In genomic region chr19:50333737-50334617, GRCh38 we compare ENCODE assay signal across 8 cellular contexts. TPM values are rescaled to one million over a fixed set of nuclear protein-coding genes. Genes with fewer than 3 reads are reported as not detected.
DNase-seq lines count a peak whose midpoint lies in the region; ATAC-seq and TF ChIP-seq lines count a peak whose summit lies in the region.

No MANE protein-coding gene starts in this region.

- H3K4me3 Mint-ChIP-seq in activated T-helper 1 cell treated with anti-CD3 and anti-CD28 coated beads, Interleukin-12 subunit alpha, Interleukin-12 subunit beta, Interleukin-2, Interleukin-4 antibody, amounts not matched to agents 30 ng/mL and 10 ng/mL and 1 ng/mL, durations not matched to agents 14 hours and 24 hours and 36 hours: peak overlapping the region; percentile 82

- peaks cover 60% of the 10 kb centered on the region for H3K4me1 Mint-ChIP-seq in activated T-helper 1 cell treated with anti-CD3 and anti-CD28 coated beads, Interleukin-12 subunit alpha, Interleukin-12 subunit beta, Interleukin-2, Interleukin-4 antibody, amounts not matched to agents 30 ng/mL and 10 ng/mL and 1 ng/mL, durations not matched to agents 14 hours and 24 hours and 36 hours (ENCODE audit: low read depth)

- H3K27me3 ChIP-seq in thymus (ENCODE audit: control insufficient read depth, insufficient read depth): peaks cover 15% of the 10 kb centered on the region

- TF ChIP-seq CTCF in foreskin fibroblast (IDR thresholded peaks at IDR 0.05; ENCODE audit: low read depth, low read length): no peak

- DNase-seq in NCI-H82 (lab: John Stamatoyannopoulos, UW): peak; percentile 83
- DNase-seq in NCI-H82 treated with DMSO at 0.1 percent for 48 hours (lab: John Stamatoyannopoulos, UW; ENCODE audit: unreplicated experiment): no peak
- DNase-seq in NOMO-1 (lab: John Stamatoyannopoulos, UW; ENCODE audit: unreplicated experiment in 2 of 2): peak; percentile 83 to 84
- peak; percentile 85 for DNase-seq in activated T-helper 1 cell treated with anti-CD3 and anti-CD28 coated beads, Interleukin-12 subunit alpha, Interleukin-12 subunit beta, Interleukin-2, Interleukin-4 antibody, amounts not matched to agents 30 ng/mL and 10 ng/mL and 1 ng/mL, durations not matched to agents 14 hours and 24 hours and 36 hours (ENCODE audit: low spot score)
- peak; percentile 41 to 79 for DNase-seq in foreskin fibroblast
- DNase-seq in occipital lobe (lab: John Stamatoyannopoulos, UW): peak; percentile 84

- H3K9me3 Mint-ChIP-seq in activated T-helper 1 cell treated with anti-CD3 and anti-CD28 coated beads, Interleukin-12 subunit alpha, Interleukin-12 subunit beta, Interleukin-2, Interleukin-4 antibody, amounts not matched to agents 30 ng/mL and 10 ng/mL and 1 ng/mL, durations not matched to agents 14 hours and 24 hours and 36 hours: peaks cover 4% of the 10 kb centered on the region

- 15% methylated on average over 54 of the region's 54 CpGs for WGBS in thymus

- peaks cover 17% of the 10 kb centered on the region for H3K9me3 ChIP-seq in thymus (ENCODE audit: control insufficient read depth)

- peak overlapping the region; percentile 34 to 43 for H3K4me3 ChIP-seq in foreskin fibroblast (ENCODE audit: low read depth in 1 of 2, low read length in 2 of 2)
- H3K4me3 ChIP-seq in thymus (ENCODE audit: low read length): peak overlapping the region; percentile 51

- peak overlapping the region; percentile 97 for H3K27ac Mint-ChIP-seq in activated T-helper 1 cell treated with anti-CD3 and anti-CD28 coated beads, Interleukin-12 subunit alpha, Interleukin-12 subunit beta, Interleukin-2, Interleukin-4 antibody, amounts not matched to agents 30 ng/mL and 10 ng/mL and 1 ng/mL, durations not matched to agents 14 hours and 24 hours and 36 hours

- peak overlapping the region; percentile 81 for H3K27ac ChIP-seq in thymus (ENCODE audit: low read depth)

- peak; percentile 13 for ATAC-seq in HG02973 (IDR thresholded peaks at IDR 0.05; ENCODE audit: unreplicated experiment)

- no peaks in the 10 kb centered on the region for H3K36me3 ChIP-seq in thymus (ENCODE audit: control insufficient read depth, insufficient read depth)

- H3K4me1 ChIP-seq in thymus (ENCODE audit: control insufficient read depth, insufficient read depth, low read length): peaks cover 22% of the 10 kb centered on the region

- H3K27me3 Mint-ChIP-seq in activated T-helper 1 cell treated with anti-CD3 and anti-CD28 coated beads, Interleukin-12 subunit alpha, Interleukin-12 subunit beta, Interleukin-2, Interleukin-4 antibody, amounts not matched to agents 30 ng/mL and 10 ng/mL and 1 ng/mL, durations not matched to agents 14 hours and 24 hours and 36 hours (ENCODE audit: insufficient read depth): no peaks in the 10 kb centered on the region

- intact Hi-C loops in activated T-helper 1 cell treated with anti-CD3 and anti-CD28 coated beads, Interleukin-12 subunit alpha, Interleukin-12 subunit beta, Interleukin-2, Interleukin-4 antibody, amounts not matched to agents 30 ng/mL and 10 ng/mL and 1 ng/mL, durations not matched to agents 14 hours and 24 hours and 36 hours (cut with micrococcal nuclease): loop anchor here (1.0 to 2.0 kb wide), 5 partner anchors 13 to 177 kb away; partner anchors contain the start of genes JOSD2, NR1H2 and POLD1

- H3K36me3 Mint-ChIP-seq in activated T-helper 1 cell treated with anti-CD3 and anti-CD28 coated beads, Interleukin-12 subunit alpha, Interleukin-12 subunit beta, Interleukin-2, Interleukin-4 antibody, amounts not matched to agents 30 ng/mL and 10 ng/mL and 1 ng/mL, durations not matched to agents 14 hours and 24 hours and 36 hours (ENCODE audit: low read depth): peaks cover 12% of the 10 kb centered on the region

RNA-seq across cellular contexts. Expression of gene KCNC3, which starts 4.8 kb away (rescaled TPM):
- total RNA-seq in activated T-helper 1 cell treated with anti-CD3 and anti-CD28 coated beads, Interleukin-12 subunit alpha, Interleukin-12 subunit beta, Interleukin-2, Interleukin-4 antibody, amounts not matched to agents 30 ng/mL and 10 ng/mL and 1 ng/mL, durations not matched to agents 14 hours and 24 hours and 36 hours: 23.7 and 24.0 TPM in 2 replicates
- total RNA-seq in occipital lobe: 2.3 TPM
- 6.8 TPM for polyA plus RNA-seq in thymus

RNA-seq across cellular contexts. Expression of gene NAPSA, which starts 31.5 kb away (rescaled TPM):
- total RNA-seq in activated T-helper 1 cell treated with anti-CD3 and anti-CD28 coated beads, Interleukin-12 subunit alpha, Interleukin-12 subunit beta, Interleukin-2, Interleukin-4 antibody, amounts not matched to agents 30 ng/mL and 10 ng/mL and 1 ng/mL, durations not matched to agents 14 hours and 24 hours and 36 hours: 15.8 and 16.4 TPM in 2 replicates
- total RNA-seq in occipital lobe: 0.16 TPM
- 6.4 TPM for polyA plus RNA-seq in thymus

RNA-seq across cellular contexts. Expression of gene NR1H2, which starts 42.3 kb away (rescaled TPM):
- 84.3 and 84.8 TPM in 2 replicates for total RNA-seq in activated T-helper 1 cell treated with anti-CD3 and anti-CD28 coated beads, Interleukin-12 subunit alpha, Interleukin-12 subunit beta, Interleukin-2, Interleukin-4 antibody, amounts not matched to agents 30 ng/mL and 10 ng/mL and 1 ng/mL, durations not matched to agents 14 hours and 24 hours and 36 hours
- total RNA-seq in occipital lobe: 18.9 TPM
- 57.2 TPM for polyA plus RNA-seq in thymus

RNA-seq across cellular contexts. Expression of gene POLD1, which starts 50.2 kb away (rescaled TPM):
- 171 and 178 TPM in 2 replicates for total RNA-seq in activated T-helper 1 cell treated with anti-CD3 and anti-CD28 coated beads, Interleukin-12 subunit alpha, Interleukin-12 subunit beta, Interleukin-2, Interleukin-4 antibody, amounts not matched to agents 30 ng/mL and 10 ng/mL and 1 ng/mL, durations not matched to agents 14 hours and 24 hours and 36 hours
- 17.5 TPM for total RNA-seq in occipital lobe
- polyA plus RNA-seq in thymus: 39.5 TPM

Comparison
In these comparisons a context has a peak if more than half of its experiments do, and no peak if none do; other contexts are left out.
1. RNA of gene NAPSA, which starts 31.5 kb away (total RNA-seq): 15.8 to 16.4 TPM in activated T-helper 1 cell treated with anti-CD3 and anti-CD28 coated beads, Interleukin-12 subunit alpha, Interleukin-12 subunit beta, Interleukin-2, Interleukin-4 antibody, amounts not matched to agents 30 ng/mL and 10 ng/mL and 1 ng/mL, durations not matched to agents 14 hours and 24 hours and 36 hours; 0.16 TPM in occipital lobe (single experiment); every median in the first group is over 10 times any median in the second.